In genomic region chr7:6008668-6009611, GRCh38 we compare ENCODE assay signal across 8 cellular contexts. TPM values are rescaled to one million over a fixed set of nuclear protein-coding genes. Genes with fewer than 3 reads are reported as not detected.
DNase-seq lines count a peak whose midpoint lies in the region; ATAC-seq, FAIRE-seq and TF ChIP-seq lines count a peak whose summit lies in the region.

TSS of gene AIMP2 (plus strand) at chr7:6009272. CDS start at chr7:6009364, 92 bp downstream.
TSS of gene PMS2 (minus strand) at chr7:6009049. CDS start at chr7:6009019, 30 bp downstream.

- H3K79me2 ChIP-seq in Loucy (ENCODE audit: insufficient read depth, low read length): peaks cover 52% of the 10 kb centered on the region

- peak within 1 kb of the TSS; percentile 91 for H3K4me2 ChIP-seq in Loucy (ENCODE audit: low read depth, low read length, poor library complexity, severe bottlenecking)

- peak; percentile 87 for FAIRE-seq in H54 (lab: Jason Lieb, UNC)

- H3F3A ChIP-seq in Loucy (ENCODE audit: low read depth): no peaks in the 10 kb centered on the region

- peak within 1 kb of the TSS; percentile 95 for H3K9ac ChIP-seq in ES-I3 (ENCODE audit: low read depth, low read length)
- peak within 1 kb of the TSS; percentile 90 for H3K9ac ChIP-seq in Loucy (ENCODE audit: low read depth, low read length, poor library complexity, severe bottlenecking)

- DNase-seq in H54 (ENCODE audit: insufficient read length, low spot score): peak; percentile 97
- DNase-seq in activated T-helper 9 cell treated with anti-CD3 and anti-CD28 coated beads, Interleukin-2, amount 50 U/mL, for 16 hours (ENCODE audit: low read depth): peak; percentile 94
- peak; percentile 98 for DNase-seq in fibroblast of peridontal ligament (ENCODE audit: extremely low read depth)
- DNase-seq in natural killer cell treated with Interleukin-12 subunit alpha and Interleukin-12 subunit beta and Interleukin-15 and Interleukin-18, amount 100 ng/mL, for 72 hours (ENCODE audit: low spot score): peak; percentile 98
- peak; percentile 96 for DNase-seq in stimulated activated naive CD8-positive, alpha-beta T cell treated with anti-CD3 and anti-CD28 coated beads, Interleukin-15, Interleukin-2, amounts not matched to agents 100 U/mL and 50 U/mL, for 24 hours

- TF ChIP-seq CTCF in Loucy (conservative IDR thresholded peaks at IDR 0.05; ENCODE audit: low read length): peak; percentile 31

- peak; percentile 98 to 99 for ATAC-seq in natural killer cell treated with Interleukin-12 subunit alpha and Interleukin-12 subunit beta and Interleukin-15 and Interleukin-18, amount 100 ng/mL, for 72 hours
- ATAC-seq in stimulated activated naive CD8-positive, alpha-beta T cell treated with anti-CD3 and anti-CD28 coated beads, Interleukin-15, Interleukin-2, amounts not matched to agents 100 U/mL and 50 U/mL, for 24 hours: peak; percentile 94

- H3K36me3 ChIP-seq in ES-I3 (ENCODE audit: insufficient read depth, low read length): no peaks in the 10 kb centered on the region
- H3K36me3 ChIP-seq in Loucy (ENCODE audit: insufficient read depth, low read length): no peaks in the 10 kb centered on the region

- peak within 1 kb of the TSS; percentile 93 for H3K4me3 Mint-ChIP-seq in natural killer cell treated with Interleukin-12 subunit alpha and Interleukin-12 subunit beta and Interleukin-15 and Interleukin-18, amount 100 ng/mL, for 72 hours

- H3K27me3 Mint-ChIP-seq in natural killer cell treated with Interleukin-12 subunit alpha and Interleukin-12 subunit beta and Interleukin-15 and Interleukin-18, amount 100 ng/mL, for 72 hours: no peaks in the 10 kb centered on the region

- H3K9me3 ChIP-seq in ES-I3 (ENCODE audit: control insufficient read depth, insufficient read depth, low read length): no peaks in the 10 kb centered on the region
- no peaks in the 10 kb centered on the region for H3K9me3 ChIP-seq in Loucy (ENCODE audit: insufficient read depth, low read depth, low read length)

- no peaks in the 10 kb centered on the region for H4K20me1 ChIP-seq in Loucy (ENCODE audit: insufficient read depth, low read length, poor library complexity, severe bottlenecking)

- no peaks in the 10 kb centered on the region for H3K9me2 ChIP-seq in Loucy (replicated peaks; ENCODE audit: low read depth, low read length)

- peak within 1 kb of the TSS; percentile 91 for H3K4me3 ChIP-seq in Loucy (ENCODE audit: low read length, poor library complexity, severe bottlenecking)

- peak; percentile 88 for TF ChIP-seq POLR2A in H54 (IDR thresholded peaks at IDR 0.05; ENCODE audit: low read depth, low read length)
- TF ChIP-seq POLR2A in Raji (IDR thresholded peaks at IDR 0.05; ENCODE audit: insufficient read depth, low read depth, low read length): peak; percentile 95

- H3K4me1 Mint-ChIP-seq in natural killer cell treated with Interleukin-12 subunit alpha and Interleukin-12 subunit beta and Interleukin-15 and Interleukin-18, amount 100 ng/mL, for 72 hours (ENCODE audit: low read depth in 2 of 2): peaks cover 24 to 29% of the 10 kb centered on the region in 2 donors

- H3K27ac Mint-ChIP-seq in natural killer cell treated with Interleukin-12 subunit alpha and Interleukin-12 subunit beta and Interleukin-15 and Interleukin-18, amount 100 ng/mL, for 72 hours: peak within 1 kb of the TSS; percentile 73 to 87

- no peaks in the 10 kb centered on the region; the same call in 1 of the 2 replicates for H3K4me1 ChIP-seq in ES-I3 (ENCODE audit: insufficient read depth, low read length)
- peaks cover 15% of the 10 kb centered on the region for H3K4me1 ChIP-seq in Loucy (ENCODE audit: insufficient read depth, low read length, poor library complexity, severe bottlenecking)

- H3K9me3 Mint-ChIP-seq in natural killer cell treated with Interleukin-12 subunit alpha and Interleukin-12 subunit beta and Interleukin-15 and Interleukin-18, amount 100 ng/mL, for 72 hours: no peaks in the 10 kb centered on the region

- H3K36me3 Mint-ChIP-seq in natural killer cell treated with Interleukin-12 subunit alpha and Interleukin-12 subunit beta and Interleukin-15 and Interleukin-18, amount 100 ng/mL, for 72 hours: peaks cover 5% of the 10 kb centered on the region

- H2AFZ ChIP-seq in Loucy (ENCODE audit: low read length): peak within 1 kb of the TSS; percentile 91

- no peaks in the 10 kb centered on the region for H3K27me3 ChIP-seq in Loucy (ENCODE audit: insufficient read depth, low read length, poor library complexity, severe bottlenecking)

RNA-seq across cellular contexts. Expression of gene AIMP2, which starts in this region (rescaled TPM):
- 10 to 100 TPM; 38.6 to 74.8 TPM for total RNA-seq in natural killer cell treated with Interleukin-12 subunit alpha and Interleukin-12 subunit beta and Interleukin-15 and Interleukin-18, amount 100 ng/mL, for 72 hours

RNA-seq across cellular contexts. Expression of gene PMS2, which starts in this region (rescaled TPM):
- total RNA-seq in natural killer cell treated with Interleukin-12 subunit alpha and Interleukin-12 subunit beta and Interleukin-15 and Interleukin-18, amount 100 ng/mL, for 72 hours: 10 to 100 TPM; 14.6 to 20.0 TPM

Comparison
In these comparisons a context has a peak if more than half of its experiments do, and no peak if none do; other contexts are left out.
1. Peak in every context shown above with its lines: DNase-seq, ATAC-seq and H3K4me3 ChIP-seq.